Comparison of ENCODE assay signal across 1 cellular context in the genomic region with DNA sequence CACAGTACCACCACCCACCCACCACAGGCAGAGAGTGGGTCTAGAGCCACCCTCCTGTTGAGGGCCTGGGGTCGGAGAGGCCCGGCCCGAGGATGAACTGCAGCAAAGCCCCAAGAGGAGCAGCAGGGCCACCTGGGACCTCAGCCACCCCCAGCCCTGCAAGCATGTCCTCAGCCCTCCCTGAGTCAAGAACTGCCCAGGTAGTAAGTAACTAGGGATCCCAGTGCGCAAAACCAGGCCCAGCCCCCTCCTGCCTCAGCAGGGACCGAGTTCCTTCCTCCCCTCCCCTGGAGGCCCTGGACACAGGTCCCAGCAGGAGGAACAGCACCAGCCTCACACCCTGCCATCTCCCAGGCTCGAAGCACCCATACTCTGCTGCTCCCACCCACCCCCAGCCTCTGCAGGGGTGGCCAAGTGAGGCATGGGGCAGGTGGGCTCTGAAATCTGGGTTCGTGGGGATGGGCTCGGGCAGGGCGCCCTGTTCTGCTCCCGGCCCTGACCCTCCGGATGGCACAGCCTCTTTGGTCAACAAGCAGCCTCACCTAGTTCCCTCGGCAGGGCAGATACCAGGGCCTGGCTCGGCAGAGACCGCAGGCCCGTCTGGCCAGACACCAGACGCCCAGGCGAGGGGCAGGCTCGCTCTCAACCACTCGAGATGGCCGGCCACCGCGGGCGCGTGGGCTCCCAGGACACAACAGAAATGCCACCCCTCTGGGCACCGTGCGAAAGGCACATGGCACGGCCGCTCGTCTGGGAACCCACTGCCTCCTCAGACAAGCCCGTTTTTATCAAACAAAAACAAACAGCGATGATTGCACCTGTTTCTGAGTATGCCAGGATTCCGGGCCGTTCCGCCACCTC.
TF ChIP-seq lines count a peak whose summit lies in the region.

No MANE protein-coding gene starts in this region.

TF ChIP-seq in GM23338, 12 proteins besides CTCF, POLR2A, EP300 and RAD21 (continued from another document):
- TF ChIP-seq, protein P1, sequence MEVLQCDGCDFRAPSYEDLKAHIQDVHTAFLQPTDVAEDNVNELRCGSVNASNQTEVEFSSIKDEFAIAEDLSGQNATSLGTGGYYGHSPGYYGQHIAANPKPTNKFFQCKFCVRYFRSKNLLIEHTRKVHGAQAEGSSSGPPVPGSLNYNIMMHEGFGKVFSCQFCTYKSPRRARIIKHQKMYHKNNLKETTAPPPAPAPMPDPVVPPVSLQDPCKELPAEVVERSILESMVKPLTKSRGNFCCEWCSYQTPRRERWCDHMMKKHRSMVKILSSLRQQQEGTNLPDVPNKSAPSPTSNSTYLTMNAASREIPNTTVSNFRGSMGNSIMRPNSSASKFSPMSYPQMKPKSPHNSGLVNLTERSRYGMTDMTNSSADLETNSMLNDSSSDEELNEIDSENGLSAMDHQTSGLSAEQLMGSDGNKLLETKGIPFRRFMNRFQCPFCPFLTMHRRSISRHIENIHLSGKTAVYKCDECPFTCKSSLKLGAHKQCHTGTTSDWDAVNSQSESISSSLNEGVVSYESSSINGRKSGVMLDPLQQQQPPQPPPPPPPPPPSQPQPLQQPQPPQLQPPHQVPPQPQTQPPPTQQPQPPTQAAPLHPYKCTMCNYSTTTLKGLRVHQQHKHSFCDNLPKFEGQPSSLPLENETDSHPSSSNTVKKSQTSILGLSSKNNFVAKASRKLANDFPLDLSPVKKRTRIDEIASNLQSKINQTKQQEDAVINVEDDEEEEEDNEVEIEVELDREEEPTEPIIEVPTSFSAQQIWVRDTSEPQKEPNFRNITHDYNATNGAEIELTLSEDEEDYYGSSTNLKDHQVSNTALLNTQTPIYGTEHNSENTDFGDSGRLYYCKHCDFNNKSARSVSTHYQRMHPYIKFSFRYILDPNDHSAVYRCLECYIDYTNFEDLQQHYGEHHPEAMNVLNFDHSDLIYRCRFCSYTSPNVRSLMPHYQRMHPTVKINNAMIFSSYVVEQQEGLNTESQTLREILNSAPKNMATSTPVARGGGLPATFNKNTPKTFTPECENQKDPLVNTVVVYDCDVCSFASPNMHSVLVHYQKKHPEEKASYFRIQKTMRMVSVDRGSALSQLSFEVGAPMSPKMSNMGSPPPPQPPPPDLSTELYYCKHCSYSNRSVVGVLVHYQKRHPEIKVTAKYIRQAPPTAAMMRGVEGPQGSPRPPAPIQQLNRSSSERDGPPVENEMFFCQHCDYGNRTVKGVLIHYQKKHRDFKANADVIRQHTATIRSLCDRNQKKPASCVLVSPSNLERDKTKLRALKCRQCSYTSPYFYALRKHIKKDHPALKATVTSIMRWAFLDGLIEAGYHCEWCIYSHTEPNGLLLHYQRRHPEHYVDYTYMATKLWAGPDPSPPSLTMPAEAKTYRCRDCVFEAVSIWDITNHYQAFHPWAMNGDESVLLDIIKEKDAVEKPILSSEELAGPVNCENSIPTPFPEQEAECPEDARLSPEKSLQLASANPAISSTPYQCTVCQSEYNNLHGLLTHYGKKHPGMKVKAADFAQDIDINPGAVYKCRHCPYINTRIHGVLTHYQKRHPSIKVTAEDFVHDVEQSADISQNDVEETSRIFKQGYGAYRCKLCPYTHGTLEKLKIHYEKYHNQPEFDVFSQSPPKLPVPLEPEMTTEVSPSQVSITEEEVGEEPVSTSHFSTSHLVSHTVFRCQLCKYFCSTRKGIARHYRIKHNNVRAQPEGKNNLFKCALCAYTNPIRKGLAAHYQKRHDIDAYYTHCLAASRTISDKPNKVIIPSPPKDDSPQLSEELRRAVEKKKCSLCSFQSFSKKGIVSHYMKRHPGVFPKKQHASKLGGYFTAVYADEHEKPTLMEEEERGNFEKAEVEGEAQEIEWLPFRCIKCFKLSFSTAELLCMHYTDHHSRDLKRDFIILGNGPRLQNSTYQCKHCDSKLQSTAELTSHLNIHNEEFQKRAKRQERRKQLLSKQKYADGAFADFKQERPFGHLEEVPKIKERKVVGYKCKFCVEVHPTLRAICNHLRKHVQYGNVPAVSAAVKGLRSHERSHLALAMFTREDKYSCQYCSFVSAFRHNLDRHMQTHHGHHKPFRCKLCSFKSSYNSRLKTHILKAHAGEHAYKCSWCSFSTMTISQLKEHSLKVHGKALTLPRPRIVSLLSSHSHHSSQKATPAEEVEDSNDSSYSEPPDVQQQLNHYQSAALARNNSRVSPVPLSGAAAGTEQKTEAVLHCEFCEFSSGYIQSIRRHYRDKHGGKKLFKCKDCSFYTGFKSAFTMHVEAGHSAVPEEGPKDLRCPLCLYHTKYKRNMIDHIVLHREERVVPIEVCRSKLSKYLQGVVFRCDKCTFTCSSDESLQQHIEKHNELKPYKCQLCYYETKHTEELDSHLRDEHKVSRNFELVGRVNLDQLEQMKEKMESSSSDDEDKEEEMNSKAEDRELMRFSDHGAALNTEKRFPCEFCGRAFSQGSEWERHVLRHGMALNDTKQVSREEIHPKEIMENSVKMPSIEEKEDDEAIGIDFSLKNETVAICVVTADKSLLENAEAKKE (CRISPR knock-in tag; IDR thresholded peaks at IDR 0.05) = no peak
- TF ChIP-seq JUNB (IDR thresholded peaks at IDR 0.05; ENCODE audit: unreplicated experiment) (no peak), EZH2 (IDR thresholded peaks at IDR 0.05; ENCODE audit: low read depth, unreplicated experiment) (no peak), NANOG (IDR thresholded peaks at IDR 0.05; ENCODE audit: borderline replicate concordance) (no peak), ZNF331 (CRISPR knock-in tag; IDR thresholded peaks at IDR 0.05; ENCODE audit: low read depth) (no peak)
